Comparison of ENCODE assay signal across 19 cellular contexts in the genomic region with DNA sequence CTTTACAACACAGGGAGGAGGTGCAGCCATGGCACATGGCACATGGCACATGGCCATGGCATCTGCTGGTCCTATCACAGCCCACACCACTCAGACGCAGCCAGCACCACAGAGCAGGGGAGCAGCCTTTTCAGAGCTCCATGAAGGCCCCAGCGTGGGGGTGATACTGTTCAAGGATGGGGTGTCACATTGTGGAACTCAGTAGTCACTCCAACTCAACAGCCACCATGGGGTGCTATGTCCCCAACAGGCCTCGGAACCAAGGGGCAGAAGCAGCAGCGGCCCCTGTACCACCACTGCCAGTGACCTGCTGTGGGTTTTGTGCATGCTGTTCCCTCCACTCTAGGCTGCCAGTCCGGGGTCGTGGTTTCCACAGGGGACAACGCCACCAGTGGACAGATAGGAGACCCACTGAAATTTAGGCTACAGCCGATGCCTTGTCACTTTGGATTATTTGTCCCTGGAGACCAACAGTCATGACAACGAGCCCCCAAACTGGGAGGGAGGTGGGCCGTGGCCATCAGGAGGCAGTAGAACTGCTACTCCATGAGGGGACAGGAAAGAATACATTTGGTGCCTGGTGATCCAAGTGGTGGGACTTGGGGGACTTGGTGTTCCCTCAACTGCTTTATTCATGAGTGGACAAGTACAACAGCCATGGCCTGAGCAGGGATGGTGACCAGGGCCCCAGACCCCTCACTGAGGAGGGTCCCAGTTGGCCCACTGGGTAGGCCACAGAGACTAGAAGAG. TPM values are rescaled to one million over a fixed set of nuclear protein-coding genes. Genes with fewer than 3 reads are reported as not detected.
DNase-seq lines count a peak whose midpoint lies in the region; ATAC-seq and TF ChIP-seq lines count a peak whose summit lies in the region.
"Had no signal": no experiment of that assay in that cellular context is flagged by ENCODE, and none has a peak within 500 bp of the region (broad histone marks: within the 10 kb centered on the region; RNA-seq: fewer than 3 reads in every experiment).

No MANE protein-coding gene starts in this region.

- no peak overlapping the region for H3K23ac ChIP-seq in trophoblast cell (ENCODE audit: low read length)

- H2BK12ac ChIP-seq in trophoblast cell (ENCODE audit: low read length) = no peak overlapping the region

- H3K18ac ChIP-seq in trophoblast cell (ENCODE audit: low read length) = no peak overlapping the region

- no peaks in the 10 kb centered on the region for H3K79me1 ChIP-seq in trophoblast cell (ENCODE audit: low read length)

- no peak overlapping the region for H3K4me2 ChIP-seq in trophoblast cell (ENCODE audit: low read length)
- H3K4me2 ChIP-seq: BLaER1 treated with 17β-estradiol and CSF1 and Interleukin-3, amounts not matched to agents 10 nM and 100 nM had no signal

- H2BK5ac ChIP-seq in trophoblast cell (ENCODE audit: low read depth, low read length, poor library complexity) = no peak overlapping the region

- H3K9me3 ChIP-seq in right atrium auricular region = peaks cover 0 to 12% of the 10 kb centered on the region in 2 donors
- H3K9me3 ChIP-seq in right lobe of liver = no peaks in the 10 kb centered on the region
- H3K9me3 ChIP-seq in trophoblast cell (ENCODE audit: insufficient read depth, low read depth, low read length) = peaks cover 35% of the 10 kb centered on the region

- intact Hi-C loops in cardiac septum (cut with DNase I) = no loop called here
- intact Hi-C loops in right lobe of liver (cut with DNase I) = no loop called here

- no peak overlapping the region for H3K4me3 ChIP-seq in right atrium auricular region
- H3K4me3 ChIP-seq in right lobe of liver = no peak overlapping the region
- peak overlapping the region; percentile 16 for H3K4me3 ChIP-seq in trophoblast cell (ENCODE audit: low read depth, low read length)
- H3K4me3 ChIP-seq: BLaER1 treated with 17β-estradiol and CSF1 and Interleukin-3, amounts not matched to agents 10 nM and 100 nM; GM12878; GM23248 had no signal

- H4K12ac ChIP-seq in trophoblast cell (ENCODE audit: low read depth, low read length) = no peak overlapping the region

- no peak overlapping the region for H2AFZ ChIP-seq in trophoblast cell (ENCODE audit: insufficient read depth, low read length, poor library complexity)
- H2AFZ ChIP-seq: GM23248 had no signal

- H2AK5ac ChIP-seq in trophoblast cell (ENCODE audit: low read length) = no peak overlapping the region

- no peak overlapping the region for H3K9ac ChIP-seq in trophoblast cell (ENCODE audit: low read length)
- H3K9ac ChIP-seq: BLaER1 treated with 17β-estradiol and CSF1 and Interleukin-3, amounts not matched to agents 10 nM and 100 nM; GM23248 had no signal

- H3K27me3 ChIP-seq in right atrium auricular region = no peaks in the 10 kb centered on the region
- H3K27me3 ChIP-seq in right lobe of liver = no peaks in the 10 kb centered on the region
- peaks cover 2% of the 10 kb centered on the region for H3K27me3 ChIP-seq in trophoblast cell (ENCODE audit: insufficient read depth, low read length)
- H3K27me3 ChIP-seq: BLaER1 treated with 17β-estradiol and CSF1 and Interleukin-3, amounts not matched to agents 10 nM and 100 nM had no signal

- H3K27ac ChIP-seq in right atrium auricular region (no peak overlapping the region), right lobe of liver (peak overlapping the region in 2 of 3 donors; percentile 59 to 78), trophoblast cell (ENCODE audit: low read depth, low read length) (no peak overlapping the region)
- H3K27ac ChIP-seq: BLaER1 treated with 17β-estradiol and CSF1 and Interleukin-3, amounts not matched to agents 10 nM and 100 nM; GM23248; HL-60 had no signal

- no peak for ATAC-seq in right lobe of liver
- no peak for ATAC-seq in GM18907 (IDR thresholded peaks at IDR 0.05; ENCODE audit: unreplicated experiment)
- ATAC-seq: CD8-positive, alpha-beta T cell; GM12878 had no signal

- 72% methylated on average over 5 of the region's 10 CpGs for WGBS in right lobe of liver (ENCODE audit: insufficient coverage, low coverage, low lambda C conversion rate, missing lambda C conversion rate)
- WGBS in trophoblast cell (ENCODE audit: extremely low coverage, insufficient coverage, insufficient read length) = no CpG with 5 or more reads among the region's 10 CpGs

- TF ChIP-seq CTCF in right atrium auricular region (IDR thresholded peaks at IDR 0.05) = no peak
- TF ChIP-seq CTCF in right lobe of liver (IDR thresholded peaks at IDR 0.05) = no peak

- H3K79me2 ChIP-seq in trophoblast cell (ENCODE audit: control insufficient read depth, insufficient read depth, low read length, poor library complexity) = no peaks in the 10 kb centered on the region

- H3K14ac ChIP-seq in trophoblast cell (ENCODE audit: low read length) = no peak overlapping the region

- H4K8ac ChIP-seq in trophoblast cell (ENCODE audit: low read depth, low read length) = no peak overlapping the region

- DNase-seq in cardiac septum (ENCODE audit: low spot score) (peak; percentile 61), right atrium auricular region (ENCODE audit: low spot score) (no peak), right lobe of liver (no peak), trophoblast cell (no peak), RPMI8226 (no peak)
- DNase-seq: Calu3; CD8-positive, alpha-beta T cell; DMS 273 treated with DMSO at 0.1 percent for 48 hours; DMS53; DND-41; EL; GM23248; HCEC 1CT; IMR-90 had no signal

- no peak overlapping the region for H3K4ac ChIP-seq in trophoblast cell (ENCODE audit: low read depth, low read length)

- H3K4me1 ChIP-seq in right atrium auricular region (no peaks in the 10 kb centered on the region), right lobe of liver (peaks cover 0 to 13% (median 6%) of the 10 kb centered on the region in 4 donors), trophoblast cell (ENCODE audit: control insufficient read depth in 1 of 2, insufficient read depth in 2 of 2, low read length in 2 of 2) (no peaks in the 10 kb centered on the region)
- H3K4me1 ChIP-seq: BLaER1 treated with 17β-estradiol and CSF1 and Interleukin-3, amounts not matched to agents 10 nM and 100 nM had no signal

- H3K36me3 ChIP-seq in right atrium auricular region (no peaks in the 10 kb centered on the region), right lobe of liver (no peaks in the 10 kb centered on the region), trophoblast cell (ENCODE audit: control insufficient read depth in 1 of 2, insufficient read depth in 2 of 2, low read length in 2 of 2) (no peaks in the 10 kb centered on the region)
- H3K36me3 ChIP-seq: BLaER1 treated with 17β-estradiol and CSF1 and Interleukin-3, amounts not matched to agents 10 nM and 100 nM had no signal

- no peak for TF ChIP-seq POLR2A in right lobe of liver (IDR thresholded peaks at IDR 0.05)

- H2BK120ac ChIP-seq in trophoblast cell (ENCODE audit: insufficient read depth, low read length, poor library complexity) = no peak overlapping the region

- no peak overlapping the region for H4K91ac ChIP-seq in trophoblast cell (ENCODE audit: low read depth, low read length)

RNA-seq across cellular contexts. Expression of a gene that starts 30.3 kb away (rescaled TPM):
- total RNA-seq in cardiac septum (663 TPM), right atrium auricular region (100 to 1,000 TPM; 433 to 528 TPM), right lobe of liver (100 to 1,000 TPM; 433 to 721 (median 528) TPM)
- 242 and 246 TPM in 2 replicates for polyA plus RNA-seq in trophoblast cell (2013)

RNA-seq across cellular contexts. Expression of a gene that starts 44.9 kb away (rescaled TPM):
- total RNA-seq in cardiac septum (26.2 TPM), right atrium auricular region (10 to 100 TPM in 1 of 2 donors, 1 to 10 TPM in 1; 2.6 to 15.2 TPM), right lobe of liver (1 to 10 TPM in 1 of 6 experiments, under 1 TPM in 3, not detected in 2; 0.24 to 1.2 (median 0.63) TPM)
- not detected in 2 replicates for polyA plus RNA-seq in trophoblast cell (2013)
- total RNA-seq: Calu3, G401, GM12878, GM23248, IMR-90 had no signal
- polyA plus RNA-seq: GM23248 had no signal

RNA-seq across cellular contexts. Expression of a gene that starts 45.0 kb away (rescaled TPM):
- 23.2 TPM for total RNA-seq in cardiac septum
- total RNA-seq in right atrium auricular region = 10 to 100 TPM in 1 of 2 donors, 1 to 10 TPM in 1; 1.4 to 11.9 TPM
- total RNA-seq in right lobe of liver = under 1 TPM; 0.25 to 0.51 (median 0.39) TPM
- not detected in 2 replicates for polyA plus RNA-seq in trophoblast cell (2013)
- total RNA-seq: Calu3, G401, GM23248, IMR-90 had no signal
- polyA plus RNA-seq: GM23248, IMR-90 had no signal

RNA-seq across cellular contexts. Expression of a gene that starts 53.8 kb away (rescaled TPM):
- total RNA-seq in cardiac septum (36.2 TPM), right atrium auricular region (10 to 100 TPM; 26.7 to 40.3 TPM), right lobe of liver (10 to 100 TPM; 17.6 to 27.0 (median 19.5) TPM)
- polyA plus RNA-seq in trophoblast cell (2013) = 87.7 and 88.6 TPM in 2 replicates

Comparison
In these comparisons a context has a peak if more than half of its experiments do, and no peak if none do; other contexts are left out.
1. H3K27ac ChIP-seq: peak in right lobe of liver (2 of 3); none in right atrium auricular region (0 of 2) and trophoblast cell (single experiment).